In genomic region chr16:19524356-19524865, GRCh38 we compare ENCODE assay signal across 1 cellular context.
TF ChIP-seq lines count a peak whose summit lies in the region.

No MANE protein-coding gene starts in this region.

TF ChIP-seq in HepG2, 621 proteins besides CTCF, POLR2A, EP300 and RAD21 (continued from another document):
- TF ChIP-seq ZGPAT (CRISPR knock-in tag; IDR thresholded peaks at IDR 0.05) (no peak), KLF12 (CRISPR knock-in tag; IDR thresholded peaks at IDR 0.05; ENCODE audit: borderline replicate concordance) (no peak; the same call in 1 of the 2 replicates), TAF1 (CRISPR knock-in tag; IDR thresholded peaks at IDR 0.05) (no peak), MATR3 (CRISPR knock-in tag; IDR thresholded peaks at IDR 0.05) (no peak)
TF ChIP-seq in HepG2: peak in this region for 19.
